Comparison of ENCODE assay signal across 8 cellular contexts in genomic region chr19:56111601-56112312, GRCh38. TPM values are rescaled to one million over a fixed set of nuclear protein-coding genes. Genes with fewer than 3 reads are reported as not detected.
DNase-seq lines count a peak whose midpoint lies in the region; ATAC-seq and TF ChIP-seq lines count a peak whose summit lies in the region.

No MANE protein-coding gene starts in this region.

- no peak overlapping the region for H3K4me3 ChIP-seq in WERI-Rb-1 (ENCODE audit: low read depth, low read length)

- DNase-seq in NCI-H1417 (lab: John Stamatoyannopoulos, UW) (peak in 2 of 3 experiments; percentile 23 to 30), NCI-H1417 treated with DMSO at 0.1 percent for 48 hours (lab: John Stamatoyannopoulos, UW) (no peak), WERI-Rb-1 (no peak), Right ventricle myocardium inferior (ENCODE audit: missing footprints) (peak; percentile 88), retina (peak; percentile 22), NCI-H1048 (lab: John Stamatoyannopoulos, UW) (no peak), SKM-1 treated with dmso at 0.1 percent for 144 hours (lab: John Stamatoyannopoulos, UW; ENCODE audit: unreplicated experiment) (no peak)

- H3K36me3 ChIP-seq in WERI-Rb-1, result peaks cover 20% of the 10 kb centered on the region

- H3K27ac ChIP-seq in WERI-Rb-1, result peak overlapping the region; percentile 25

- no peaks in the 10 kb centered on the region for H3K27me3 ChIP-seq in WERI-Rb-1 (ENCODE audit: insufficient read depth, low read depth, severe bottlenecking)

- no peak for TF ChIP-seq CTCF in WERI-Rb-1 (IDR thresholded peaks at IDR 0.05; ENCODE audit: low read depth, low read length)

- H3K9me3 ChIP-seq in WERI-Rb-1 (ENCODE audit: severe bottlenecking), result no peaks in the 10 kb centered on the region

- peak; percentile 47 for ATAC-seq in HG03066 (IDR thresholded peaks at IDR 0.05; ENCODE audit: low read depth, unreplicated experiment)
- peak; percentile 61 for ATAC-seq in Right ventricle myocardium inferior

- intact Hi-C loops in Right ventricle myocardium inferior (cut with DNase I), result loop anchor here (1.0 kb wide), 1 partner anchor 9 kb away; no protein-coding TSS in a partner anchor

RNA-seq across cellular contexts. Expression of gene ZNF787, which starts 9.3 kb away (rescaled TPM):
- total RNA-seq in Right ventricle myocardium inferior, result 35.3 TPM

RNA-seq across cellular contexts. Expression of gene ZNF444, which starts 29.3 kb away (rescaled TPM):
- 29.1 TPM for total RNA-seq in Right ventricle myocardium inferior

Comparison
In these comparisons a context has a peak if more than half of its experiments do, and no peak if none do; other contexts are left out.
1. DNase-seq: peak in NCI-H1417 (2 of 3), Right ventricle myocardium inferior (single experiment) and retina (single experiment); none in NCI-H1417 treated with DMSO at 0.1 percent for 48 hours (single experiment), WERI-Rb-1 (single experiment), NCI-H1048 (single experiment) and SKM-1 treated with dmso at 0.1 percent for 144 hours (single experiment).